Comparison of ENCODE assay signal across 2 cellular contexts in the genomic region with DNA sequence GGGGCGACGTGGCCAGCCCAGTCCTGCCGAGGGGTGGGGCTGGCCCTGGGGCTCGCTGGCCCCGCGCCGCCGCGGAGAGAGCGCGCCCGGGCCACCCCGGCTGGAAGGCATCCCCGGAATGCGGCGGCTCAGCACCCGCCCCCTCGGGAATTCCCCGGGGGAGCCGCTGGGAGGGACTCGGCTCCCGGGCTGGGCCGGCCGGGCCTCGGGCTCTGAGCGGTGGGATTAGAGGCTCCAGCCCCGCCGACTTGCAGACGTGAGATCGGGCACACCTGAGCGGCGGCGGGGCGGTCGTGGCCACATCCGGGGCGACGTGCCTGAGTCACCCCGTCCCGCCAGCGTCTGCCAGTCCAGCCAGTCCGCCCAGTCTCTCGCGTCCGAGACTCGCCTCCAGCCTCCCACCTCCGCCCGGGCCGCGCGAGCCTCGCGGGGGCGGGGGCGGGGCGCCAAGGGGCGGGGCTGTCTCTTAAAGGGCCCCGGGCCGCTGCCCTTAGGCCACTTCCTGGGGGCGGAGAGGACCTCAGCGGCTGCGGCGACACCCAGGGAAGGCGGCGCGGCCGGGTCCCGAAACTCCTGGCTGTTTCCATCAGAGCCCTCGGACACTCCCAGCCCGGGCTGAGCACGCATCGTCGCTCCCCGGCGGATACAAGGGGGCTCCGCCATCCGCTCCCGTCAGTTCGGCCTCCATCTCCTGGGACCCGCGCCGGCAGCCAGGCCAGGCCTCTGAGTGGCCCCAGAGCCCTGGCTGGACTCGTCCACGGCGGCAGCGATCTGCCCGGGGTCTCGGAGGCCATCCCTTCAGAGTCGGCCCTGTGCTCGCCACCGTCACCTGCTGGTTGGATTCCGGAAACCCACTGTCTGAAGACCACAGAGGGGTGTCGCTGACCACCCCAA.
A peak's percentile ranks its signal among the peaks of the same experiment; 100 is the strongest.
TF ChIP-seq lines count a peak whose summit lies in the region.

A gene (plus strand): TSS at position 498 of the 894 bp plus-strand sequence.

TF ChIP-seq in Ishikawa, 13 proteins besides CTCF, POLR2A, EP300 and RAD21 (continued from another document):
- TF ChIP-seq, protein P1, sequence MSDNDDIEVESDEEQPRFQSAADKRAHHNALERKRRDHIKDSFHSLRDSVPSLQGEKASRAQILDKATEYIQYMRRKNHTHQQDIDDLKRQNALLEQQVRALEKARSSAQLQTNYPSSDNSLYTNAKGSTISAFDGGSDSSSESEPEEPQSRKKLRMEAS (IDR thresholded peaks at IDR 0.05) = peak; percentile 71
- TF ChIP-seq TAF1 (IDR thresholded peaks at IDR 0.05; ENCODE audit: low read depth) = peak; percentile 52; the same call in 1 of the 2 replicates
- peak; percentile 95 for TF ChIP-seq EGR1 (IDR thresholded peaks at IDR 0.05)
- TF ChIP-seq TCF12 (IDR thresholded peaks at IDR 0.05; ENCODE audit: low read depth) = peak; percentile 59; the same call in 1 of the 2 replicates

TF ChIP-seq in K562, 482 proteins besides CTCF, POLR2A, EP300 and RAD21 (continued from another document and continues in another):
- TF ChIP-seq, protein P2, sequence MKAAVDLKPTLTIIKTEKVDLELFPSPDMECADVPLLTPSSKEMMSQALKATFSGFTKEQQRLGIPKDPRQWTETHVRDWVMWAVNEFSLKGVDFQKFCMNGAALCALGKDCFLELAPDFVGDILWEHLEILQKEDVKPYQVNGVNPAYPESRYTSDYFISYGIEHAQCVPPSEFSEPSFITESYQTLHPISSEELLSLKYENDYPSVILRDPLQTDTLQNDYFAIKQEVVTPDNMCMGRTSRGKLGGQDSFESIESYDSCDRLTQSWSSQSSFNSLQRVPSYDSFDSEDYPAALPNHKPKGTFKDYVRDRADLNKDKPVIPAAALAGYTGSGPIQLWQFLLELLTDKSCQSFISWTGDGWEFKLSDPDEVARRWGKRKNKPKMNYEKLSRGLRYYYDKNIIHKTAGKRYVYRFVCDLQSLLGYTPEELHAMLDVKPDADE (conservative IDR thresholded peaks at IDR 0.05; ENCODE audit: control insufficient read depth, low read depth, low read length) = peak; percentile 71
- TF ChIP-seq NEUROD1 (IDR thresholded peaks at IDR 0.05; ENCODE audit: borderline replicate concordance, low read depth, low read length, partially characterized antibody) = peak; percentile 38
- TF ChIP-seq MCM7 (IDR thresholded peaks at IDR 0.05) = no peak
- peak; percentile 48; the same call in 1 of the 2 replicates for TF ChIP-seq CXXC5 (CRISPR knock-in tag; IDR thresholded peaks at IDR 0.05)
- TF ChIP-seq, protein P3, sequence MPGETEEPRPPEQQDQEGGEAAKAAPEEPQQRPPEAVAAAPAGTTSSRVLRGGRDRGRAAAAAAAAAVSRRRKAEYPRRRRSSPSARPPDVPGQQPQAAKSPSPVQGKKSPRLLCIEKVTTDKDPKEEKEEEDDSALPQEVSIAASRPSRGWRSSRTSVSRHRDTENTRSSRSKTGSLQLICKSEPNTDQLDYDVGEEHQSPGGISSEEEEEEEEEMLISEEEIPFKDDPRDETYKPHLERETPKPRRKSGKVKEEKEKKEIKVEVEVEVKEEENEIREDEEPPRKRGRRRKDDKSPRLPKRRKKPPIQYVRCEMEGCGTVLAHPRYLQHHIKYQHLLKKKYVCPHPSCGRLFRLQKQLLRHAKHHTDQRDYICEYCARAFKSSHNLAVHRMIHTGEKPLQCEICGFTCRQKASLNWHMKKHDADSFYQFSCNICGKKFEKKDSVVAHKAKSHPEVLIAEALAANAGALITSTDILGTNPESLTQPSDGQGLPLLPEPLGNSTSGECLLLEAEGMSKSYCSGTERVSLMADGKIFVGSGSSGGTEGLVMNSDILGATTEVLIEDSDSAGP (CRISPR knock-in tag; IDR thresholded peaks at IDR 0.05) = peak; percentile 92
- TF ChIP-seq, protein P4, sequence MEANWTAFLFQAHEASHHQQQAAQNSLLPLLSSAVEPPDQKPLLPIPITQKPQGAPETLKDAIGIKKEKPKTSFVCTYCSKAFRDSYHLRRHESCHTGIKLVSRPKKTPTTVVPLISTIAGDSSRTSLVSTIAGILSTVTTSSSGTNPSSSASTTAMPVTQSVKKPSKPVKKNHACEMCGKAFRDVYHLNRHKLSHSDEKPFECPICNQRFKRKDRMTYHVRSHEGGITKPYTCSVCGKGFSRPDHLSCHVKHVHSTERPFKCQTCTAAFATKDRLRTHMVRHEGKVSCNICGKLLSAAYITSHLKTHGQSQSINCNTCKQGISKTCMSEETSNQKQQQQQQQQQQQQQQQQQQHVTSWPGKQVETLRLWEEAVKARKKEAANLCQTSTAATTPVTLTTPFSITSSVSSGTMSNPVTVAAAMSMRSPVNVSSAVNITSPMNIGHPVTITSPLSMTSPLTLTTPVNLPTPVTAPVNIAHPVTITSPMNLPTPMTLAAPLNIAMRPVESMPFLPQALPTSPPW (CRISPR knock-in tag; IDR thresholded peaks at IDR 0.05) = peak; percentile 89
- 0 out of 2 replicates have a peak, but pooled peaks have one; percentile 23 for TF ChIP-seq RNF2 (IDR thresholded peaks at IDR 0.05)
- TF ChIP-seq SIN3A (IDR thresholded peaks at IDR 0.05; ENCODE audit: borderline replicate concordance in 2 of 2, control insufficient read depth in 1 of 2, low read depth in 2 of 2, low read length in 2 of 2) = peak; percentile 16 to 29; a peak in 2 of 4 replicates
- peak; percentile 95 for TF ChIP-seq EGR1 (conservative IDR thresholded peaks at IDR 0.05)
- no peak for TF ChIP-seq ZNF507 (tag; conservative IDR thresholded peaks at IDR 0.05)
- TF ChIP-seq RB1 (IDR thresholded peaks at IDR 0.05; ENCODE audit: low read depth) = 0 out of 2 replicates have a peak, but pooled peaks have one; percentile 9
- no peak for TF ChIP-seq ASH1L (IDR thresholded peaks at IDR 0.05; ENCODE audit: borderline replicate concordance, low read depth, partially characterized antibody)
- TF ChIP-seq, protein P5, sequence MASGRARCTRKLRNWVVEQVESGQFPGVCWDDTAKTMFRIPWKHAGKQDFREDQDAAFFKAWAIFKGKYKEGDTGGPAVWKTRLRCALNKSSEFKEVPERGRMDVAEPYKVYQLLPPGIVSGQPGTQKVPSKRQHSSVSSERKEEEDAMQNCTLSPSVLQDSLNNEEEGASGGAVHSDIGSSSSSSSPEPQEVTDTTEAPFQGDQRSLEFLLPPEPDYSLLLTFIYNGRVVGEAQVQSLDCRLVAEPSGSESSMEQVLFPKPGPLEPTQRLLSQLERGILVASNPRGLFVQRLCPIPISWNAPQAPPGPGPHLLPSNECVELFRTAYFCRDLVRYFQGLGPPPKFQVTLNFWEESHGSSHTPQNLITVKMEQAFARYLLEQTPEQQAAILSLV (tag; IDR thresholded peaks at IDR 0.05) = no peak
- TF ChIP-seq FIP1L1 (IDR thresholded peaks at IDR 0.05; ENCODE audit: low read depth, low read length, poor library complexity, severe bottlenecking) = peak; percentile 39
- peak; percentile 77 for TF ChIP-seq FOSL1 (tag; conservative IDR thresholded peaks at IDR 0.05)
- TF ChIP-seq TBP (optimal IDR thresholded peaks at IDR 0.05; ENCODE audit: low read depth, low read length) = peak; percentile 14
- TF ChIP-seq SUPT5H (IDR thresholded peaks at IDR 0.05) = 0 out of 2 replicates have a peak, but pooled peaks have one; percentile 35
- TF ChIP-seq CTBP1 (IDR thresholded peaks at IDR 0.05; ENCODE audit: borderline replicate concordance) = 0 out of 2 replicates have a peak, but pooled peaks have one; percentile 49
- TF ChIP-seq, protein P6, sequence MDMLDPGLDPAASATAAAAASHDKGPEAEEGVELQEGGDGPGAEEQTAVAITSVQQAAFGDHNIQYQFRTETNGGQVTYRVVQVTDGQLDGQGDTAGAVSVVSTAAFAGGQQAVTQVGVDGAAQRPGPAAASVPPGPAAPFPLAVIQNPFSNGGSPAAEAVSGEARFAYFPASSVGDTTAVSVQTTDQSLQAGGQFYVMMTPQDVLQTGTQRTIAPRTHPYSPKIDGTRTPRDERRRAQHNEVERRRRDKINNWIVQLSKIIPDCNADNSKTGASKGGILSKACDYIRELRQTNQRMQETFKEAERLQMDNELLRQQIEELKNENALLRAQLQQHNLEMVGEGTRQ (CRISPR knock-in tag; IDR thresholded peaks at IDR 0.05) = no peak
- TF ChIP-seq CCNT2 (IDR thresholded peaks at IDR 0.05; ENCODE audit: borderline replicate concordance, extremely low read depth, insufficient read length, low read depth, low read length) = peak; percentile 19
- peak; percentile 65 to 69 for TF ChIP-seq NRF1 (conservative IDR thresholded peaks at IDR 0.05 in 1 of 2, IDR thresholded peaks at IDR 0.05 in 1 of 2)
- TF ChIP-seq NR2C1 (IDR thresholded peaks at IDR 0.05) = no peak
- no peak for TF ChIP-seq NR2C1 (tag; IDR thresholded peaks at IDR 0.05)
- TF ChIP-seq, protein P7, sequence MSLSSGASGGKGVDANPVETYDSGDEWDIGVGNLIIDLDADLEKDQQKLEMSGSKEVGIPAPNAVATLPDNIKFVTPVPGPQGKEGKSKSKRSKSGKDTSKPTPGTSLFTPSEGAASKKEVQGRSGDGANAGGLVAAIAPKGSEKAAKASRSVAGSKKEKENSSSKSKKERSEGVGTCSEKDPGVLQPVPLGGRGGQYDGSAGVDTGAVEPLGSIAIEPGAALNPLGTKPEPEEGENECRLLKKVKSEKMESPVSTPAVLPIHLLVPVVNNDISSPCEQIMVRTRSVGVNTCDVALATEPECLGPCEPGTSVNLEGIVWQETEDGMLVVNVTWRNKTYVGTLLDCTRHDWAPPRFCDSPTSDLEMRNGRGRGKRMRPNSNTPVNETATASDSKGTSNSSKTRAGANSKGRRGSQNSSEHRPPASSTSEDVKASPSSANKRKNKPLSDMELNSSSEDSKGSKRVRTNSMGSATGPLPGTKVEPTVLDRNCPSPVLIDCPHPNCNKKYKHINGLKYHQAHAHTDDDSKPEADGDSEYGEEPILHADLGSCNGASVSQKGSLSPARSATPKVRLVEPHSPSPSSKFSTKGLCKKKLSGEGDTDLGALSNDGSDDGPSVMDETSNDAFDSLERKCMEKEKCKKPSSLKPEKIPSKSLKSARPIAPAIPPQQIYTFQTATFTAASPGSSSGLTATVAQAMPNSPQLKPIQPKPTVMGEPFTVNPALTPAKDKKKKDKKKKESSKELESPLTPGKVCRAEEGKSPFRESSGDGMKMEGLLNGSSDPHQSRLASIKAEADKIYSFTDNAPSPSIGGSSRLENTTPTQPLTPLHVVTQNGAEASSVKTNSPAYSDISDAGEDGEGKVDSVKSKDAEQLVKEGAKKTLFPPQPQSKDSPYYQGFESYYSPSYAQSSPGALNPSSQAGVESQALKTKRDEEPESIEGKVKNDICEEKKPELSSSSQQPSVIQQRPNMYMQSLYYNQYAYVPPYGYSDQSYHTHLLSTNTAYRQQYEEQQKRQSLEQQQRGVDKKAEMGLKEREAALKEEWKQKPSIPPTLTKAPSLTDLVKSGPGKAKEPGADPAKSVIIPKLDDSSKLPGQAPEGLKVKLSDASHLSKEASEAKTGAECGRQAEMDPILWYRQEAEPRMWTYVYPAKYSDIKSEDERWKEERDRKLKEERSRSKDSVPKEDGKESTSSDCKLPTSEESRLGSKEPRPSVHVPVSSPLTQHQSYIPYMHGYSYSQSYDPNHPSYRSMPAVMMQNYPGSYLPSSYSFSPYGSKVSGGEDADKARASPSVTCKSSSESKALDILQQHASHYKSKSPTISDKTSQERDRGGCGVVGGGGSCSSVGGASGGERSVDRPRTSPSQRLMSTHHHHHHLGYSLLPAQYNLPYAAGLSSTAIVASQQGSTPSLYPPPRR (CRISPR knock-in tag; IDR thresholded peaks at IDR 0.05; ENCODE audit: borderline replicate concordance) = no peak
- peak in 1 of 2 experiments; percentile 15; a peak in 1 of 4 replicates for TF ChIP-seq HDAC1 (IDR thresholded peaks at IDR 0.05)
- TF ChIP-seq PCBP2 (IDR thresholded peaks at IDR 0.05; ENCODE audit: low read depth, low read length, poor library complexity, severe bottlenecking) = no peak
- peak; percentile 51 for TF ChIP-seq SAP30 (IDR thresholded peaks at IDR 0.05; ENCODE audit: borderline replicate concordance, insufficient read depth, low read depth, low read length, poor library complexity, severe bottlenecking)
- 0 out of 2 replicates have a peak, but pooled peaks have one; percentile 13 for TF ChIP-seq BRD4 (IDR thresholded peaks at IDR 0.05)
- TF ChIP-seq ZEB2 (IDR thresholded peaks at IDR 0.05) = 0 out of 2 replicates have a peak, but pooled peaks have one; percentile 23
- TF ChIP-seq MBD2 (IDR thresholded peaks at IDR 0.05; ENCODE audit: borderline replicate concordance, low read depth) = no peak
- TF ChIP-seq, protein P8, sequence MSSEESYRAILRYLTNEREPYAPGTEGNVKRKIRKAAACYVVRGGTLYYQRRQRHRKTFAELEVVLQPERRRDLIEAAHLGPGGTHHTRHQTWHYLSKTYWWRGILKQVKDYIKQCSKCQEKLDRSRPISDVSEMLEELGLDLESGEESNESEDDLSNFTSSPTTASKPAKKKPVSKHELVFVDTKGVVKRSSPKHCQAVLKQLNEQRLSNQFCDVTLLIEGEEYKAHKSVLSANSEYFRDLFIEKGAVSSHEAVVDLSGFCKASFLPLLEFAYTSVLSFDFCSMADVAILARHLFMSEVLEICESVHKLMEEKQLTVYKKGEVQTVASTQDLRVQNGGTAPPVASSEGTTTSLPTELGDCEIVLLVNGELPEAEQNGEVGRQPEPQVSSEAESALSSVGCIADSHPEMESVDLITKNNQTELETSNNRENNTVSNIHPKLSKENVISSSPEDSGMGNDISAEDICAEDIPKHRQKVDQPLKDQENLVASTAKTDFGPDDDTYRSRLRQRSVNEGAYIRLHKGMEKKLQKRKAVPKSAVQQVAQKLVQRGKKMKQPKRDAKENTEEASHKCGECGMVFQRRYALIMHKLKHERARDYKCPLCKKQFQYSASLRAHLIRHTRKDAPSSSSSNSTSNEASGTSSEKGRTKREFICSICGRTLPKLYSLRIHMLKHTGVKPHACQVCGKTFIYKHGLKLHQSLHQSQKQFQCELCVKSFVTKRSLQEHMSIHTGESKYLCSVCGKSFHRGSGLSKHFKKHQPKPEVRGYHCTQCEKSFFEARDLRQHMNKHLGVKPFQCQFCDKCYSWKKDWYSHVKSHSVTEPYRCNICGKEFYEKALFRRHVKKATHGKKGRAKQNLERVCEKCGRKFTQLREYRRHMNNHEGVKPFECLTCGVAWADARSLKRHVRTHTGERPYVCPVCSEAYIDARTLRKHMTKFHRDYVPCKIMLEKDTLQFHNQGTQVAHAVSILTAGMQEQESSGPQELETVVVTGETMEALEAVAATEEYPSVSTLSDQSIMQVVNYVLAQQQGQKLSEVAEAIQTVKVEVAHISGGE (CRISPR knock-in tag; IDR thresholded peaks at IDR 0.05) = 0 out of 6 replicates have a peak, but pooled peaks of 1 of the 3 experiments have one; percentile 24
- peak; percentile 47; the same call in 1 of the 2 replicates for TF ChIP-seq MYNN (IDR thresholded peaks at IDR 0.05)
- TF ChIP-seq MYNN (CRISPR knock-in tag; IDR thresholded peaks at IDR 0.05) = no peak
- TF ChIP-seq, protein P9, sequence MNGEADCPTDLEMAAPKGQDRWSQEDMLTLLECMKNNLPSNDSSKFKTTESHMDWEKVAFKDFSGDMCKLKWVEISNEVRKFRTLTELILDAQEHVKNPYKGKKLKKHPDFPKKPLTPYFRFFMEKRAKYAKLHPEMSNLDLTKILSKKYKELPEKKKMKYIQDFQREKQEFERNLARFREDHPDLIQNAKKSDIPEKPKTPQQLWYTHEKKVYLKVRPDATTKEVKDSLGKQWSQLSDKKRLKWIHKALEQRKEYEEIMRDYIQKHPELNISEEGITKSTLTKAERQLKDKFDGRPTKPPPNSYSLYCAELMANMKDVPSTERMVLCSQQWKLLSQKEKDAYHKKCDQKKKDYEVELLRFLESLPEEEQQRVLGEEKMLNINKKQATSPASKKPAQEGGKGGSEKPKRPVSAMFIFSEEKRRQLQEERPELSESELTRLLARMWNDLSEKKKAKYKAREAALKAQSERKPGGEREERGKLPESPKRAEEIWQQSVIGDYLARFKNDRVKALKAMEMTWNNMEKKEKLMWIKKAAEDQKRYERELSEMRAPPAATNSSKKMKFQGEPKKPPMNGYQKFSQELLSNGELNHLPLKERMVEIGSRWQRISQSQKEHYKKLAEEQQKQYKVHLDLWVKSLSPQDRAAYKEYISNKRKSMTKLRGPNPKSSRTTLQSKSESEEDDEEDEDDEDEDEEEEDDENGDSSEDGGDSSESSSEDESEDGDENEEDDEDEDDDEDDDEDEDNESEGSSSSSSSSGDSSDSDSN (IDR thresholded peaks at IDR 0.05; ENCODE audit: borderline replicate concordance in 1 of 2, low read depth in 2 of 2, low read length in 2 of 2) = 0 out of 4 replicates have a peak, but pooled peaks of 1 of the 2 experiments have one; percentile 28
